In the genomic region with DNA sequence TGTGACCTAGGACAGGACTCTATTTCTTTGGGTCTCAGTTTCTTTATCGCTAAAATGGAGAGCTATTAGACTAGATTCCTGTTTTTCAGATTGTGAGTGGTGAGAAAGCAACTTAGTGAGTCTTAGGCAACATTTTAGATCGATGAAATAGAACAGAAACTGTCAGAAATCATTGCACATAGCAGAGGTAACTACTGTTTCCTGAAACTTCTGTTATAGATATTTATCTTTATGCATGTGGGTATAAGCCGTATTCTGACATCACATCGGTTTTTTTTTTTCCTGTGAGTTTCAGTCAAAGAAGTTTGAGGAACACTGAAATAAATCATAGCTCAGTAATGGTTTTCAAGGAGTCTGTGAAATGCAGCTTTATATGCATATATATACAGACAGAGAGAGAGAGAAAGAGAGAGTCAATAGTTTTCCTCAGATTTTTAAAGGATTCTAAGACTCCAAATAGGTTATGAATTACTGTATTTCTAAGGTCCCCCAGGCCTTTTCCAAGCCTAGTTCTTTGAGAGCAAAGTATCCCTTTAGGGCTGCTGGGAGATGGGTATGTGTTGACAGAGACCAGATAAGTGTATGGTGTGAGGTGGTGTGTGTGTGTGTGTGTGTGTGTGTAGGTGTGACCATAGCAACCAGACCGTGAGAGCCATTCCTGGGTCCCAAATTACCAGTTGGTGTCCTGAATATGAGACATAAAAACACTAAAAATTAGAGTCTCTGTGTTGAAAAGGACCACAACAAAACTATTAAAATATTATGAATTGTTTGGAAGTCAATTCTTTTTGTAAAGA, we compare ENCODE assay signal across 18 cellular contexts. TPM values are rescaled to one million over a fixed set of nuclear protein-coding genes. Genes with fewer than 3 reads are reported as not detected.
A peak's percentile ranks its signal among the peaks of the same experiment; 100 is the strongest.
DNase-seq lines count a peak whose midpoint lies in the region; ATAC-seq and TF ChIP-seq lines count a peak whose summit lies in the region.
"Had no signal": no experiment of that assay in that cellular context is flagged by ENCODE, and none has a peak within 500 bp of the region (broad histone marks: within the 10 kb centered on the region; RNA-seq: fewer than 3 reads in every experiment).

No MANE protein-coding gene starts in this region.

- POLR2A ChIA-PET in WTC11 (lab: Charles Lee), result interaction anchor here (0.7 kb wide), 1 partner anchor 1472 kb away, joined by 3 read pairs; no protein-coding TSS in a partner anchor

- H3K9me3 Mint-ChIP-seq in T-helper 1 cell treated with Interleukin-12 subunit alpha and Interleukin-12 subunit beta and Interleukin-4 antibody, amounts not matched to agents 30 μg/mL and 1 μg/mL, for 36 hours, result no peaks in the 10 kb centered on the region
- H3K9me3 Mint-ChIP-seq in chondrocyte (ENCODE audit: low read depth), result no peaks in the 10 kb centered on the region
- no peaks in the 10 kb centered on the region for H3K9me3 Mint-ChIP-seq in neural crest cell
- H3K9me3 Mint-ChIP-seq in activated naive CD8-positive, alpha-beta T cell treated with anti-CD3 and anti-CD28 coated beads for 36 hours, result no peaks in the 10 kb centered on the region
- H3K9me3 Mint-ChIP-seq in WTC11, result no peaks in the 10 kb centered on the region
- H3K9me3 Mint-ChIP-seq: activated naive CD4-positive, alpha-beta T cell treated with anti-CD3 and anti-CD28 coated beads, Interleukin-2, amount 50 U/mL, for 24 hours; activated T-cell treated with anti-CD3 and anti-CD28 coated beads, Interleukin-2, amount 50 U/mL, for 72 hours had no signal

- CTCF ChIA-PET in WTC11 (lab: Charles Lee), result interaction anchor here (1.2 to 4.2 kb wide), 2 partner anchors 11 to 42 kb away, joined by 4 to 28 read pairs; partner anchors contain the start of gene DNAJC6

- H3K4me3 Mint-ChIP-seq in T-helper 1 cell treated with Interleukin-12 subunit alpha and Interleukin-12 subunit beta and Interleukin-4 antibody, amounts not matched to agents 30 μg/mL and 1 μg/mL, for 36 hours, result peak overlapping the region; percentile 22
- no peak overlapping the region for H3K4me3 Mint-ChIP-seq in chondrocyte (ENCODE audit: unreplicated experiment)
- H3K4me3 Mint-ChIP-seq in neural crest cell, result peak overlapping the region; percentile 57
- no peak overlapping the region for H3K4me3 Mint-ChIP-seq in activated naive CD8-positive, alpha-beta T cell treated with anti-CD3 and anti-CD28 coated beads for 36 hours
- H3K4me3 Mint-ChIP-seq in WTC11, result no peak overlapping the region
- H3K4me3 Mint-ChIP-seq: activated naive CD4-positive, alpha-beta T cell treated with anti-CD3 and anti-CD28 coated beads, Interleukin-2, amount 50 U/mL, for 24 hours had no signal

- ATAC-seq in WTC11, result no peak
- ATAC-seq: activated T-cell treated with anti-CD3 and anti-CD28 coated beads, Interleukin-2, amount 50 U/mL, for 72 hours had no signal

- H3K27ac Mint-ChIP-seq in T-helper 1 cell treated with Interleukin-12 subunit alpha and Interleukin-12 subunit beta and Interleukin-4 antibody, amounts not matched to agents 30 μg/mL and 1 μg/mL, for 36 hours, result no peak overlapping the region
- H3K27ac Mint-ChIP-seq in chondrocyte (ENCODE audit: unreplicated experiment) (peak overlapping the region; percentile 45), neural crest cell (ENCODE audit: unreplicated experiment) (no peak overlapping the region), WTC11 (no peak overlapping the region)
- H3K27ac Mint-ChIP-seq in activated naive CD8-positive, alpha-beta T cell treated with anti-CD3 and anti-CD28 coated beads for 36 hours, result no peak overlapping the region
- H3K27ac Mint-ChIP-seq: activated T-cell treated with anti-CD3 and anti-CD28 coated beads, Interleukin-2, amount 50 U/mL, for 72 hours had no signal

- no peak for DNase-seq in T-helper 1 cell
- peak; percentile 13 for DNase-seq in NCI-H2029 treated with DMSO at 0.1 percent for 48 hours (lab: John Stamatoyannopoulos, UW)
- DNase-seq in chondrocyte (ENCODE audit: low spot score), result no peak
- no peak for DNase-seq in neural crest cell (ENCODE audit: low read depth, low spot score)
- no peak for DNase-seq in activated naive CD8-positive, alpha-beta T cell treated with anti-CD3 and anti-CD28 coated beads for 36 hours
- DNase-seq in WTC11 (ENCODE audit: low spot score), result no peak
- no peak for DNase-seq in hepatic stellate cell (ENCODE audit: low spot score)
- DNase-seq: activated CD8-positive, alpha-beta memory T cell treated with anti-CD3 and anti-CD28 coated beads for 24 hours; activated T-cell treated with anti-CD3 and anti-CD28 coated beads, Interleukin-2, amount 50 U/mL, for 72 hours; aorta; C1 segment of cervical spinal cord; esophagus squamous epithelium; Kasumi-1; kidney glomerular epithelial cell; NCI-H510A; substantia nigra had no signal

- peaks cover 3% of the 10 kb centered on the region for H3K36me3 Mint-ChIP-seq in T-helper 1 cell treated with Interleukin-12 subunit alpha and Interleukin-12 subunit beta and Interleukin-4 antibody, amounts not matched to agents 30 μg/mL and 1 μg/mL, for 36 hours (ENCODE audit: low read depth)
- H3K36me3 Mint-ChIP-seq in chondrocyte (ENCODE audit: low read depth), result no peaks in the 10 kb centered on the region
- H3K36me3 Mint-ChIP-seq in neural crest cell (ENCODE audit: low read depth), result no peaks in the 10 kb centered on the region
- no peaks in the 10 kb centered on the region for H3K36me3 Mint-ChIP-seq in activated naive CD8-positive, alpha-beta T cell treated with anti-CD3 and anti-CD28 coated beads for 36 hours
- no peaks in the 10 kb centered on the region for H3K36me3 Mint-ChIP-seq in WTC11

- peaks cover 48% of the 10 kb centered on the region for H3K27me3 Mint-ChIP-seq in T-helper 1 cell treated with Interleukin-12 subunit alpha and Interleukin-12 subunit beta and Interleukin-4 antibody, amounts not matched to agents 30 μg/mL and 1 μg/mL, for 36 hours (ENCODE audit: low read depth)
- no peaks in the 10 kb centered on the region for H3K27me3 Mint-ChIP-seq in chondrocyte (ENCODE audit: low read depth)
- peaks cover 70% of the 10 kb centered on the region for H3K27me3 Mint-ChIP-seq in neural crest cell (ENCODE audit: low read depth)
- peaks cover 47% of the 10 kb centered on the region for H3K27me3 Mint-ChIP-seq in activated naive CD8-positive, alpha-beta T cell treated with anti-CD3 and anti-CD28 coated beads for 36 hours
- H3K27me3 Mint-ChIP-seq in WTC11 (ENCODE audit: low read depth), result peaks cover 12% of the 10 kb centered on the region

- TF ChIP-seq CTCF in chondrocyte (IDR thresholded peaks at IDR 0.05) (no peak), neural crest cell (conservative IDR thresholded peaks at IDR 0.05) (no peak), WTC11 (IDR thresholded peaks at IDR 0.05) (no peak)

- peaks cover 23% of the 10 kb centered on the region for H3K4me1 Mint-ChIP-seq in T-helper 1 cell treated with Interleukin-12 subunit alpha and Interleukin-12 subunit beta and Interleukin-4 antibody, amounts not matched to agents 30 μg/mL and 1 μg/mL, for 36 hours (ENCODE audit: low read depth)
- H3K4me1 Mint-ChIP-seq in chondrocyte (ENCODE audit: low read depth) (peaks cover 22% of the 10 kb centered on the region), neural crest cell (peaks cover 18% of the 10 kb centered on the region), WTC11 (peaks cover 33% of the 10 kb centered on the region)
- H3K4me1 Mint-ChIP-seq in activated naive CD8-positive, alpha-beta T cell treated with anti-CD3 and anti-CD28 coated beads for 36 hours, result peaks cover 24% of the 10 kb centered on the region

TF ChIP-seq in WTC11, 78 proteins besides CTCF, POLR2A, EP300 and RAD21:
- TF ChIP-seq CREB1 (CRISPR knock-in tag; IDR thresholded peaks at IDR 0.05) (no peak), TEAD1 (CRISPR knock-in tag; IDR thresholded peaks at IDR 0.05) (no peak), ZBTB21 (CRISPR knock-in tag; IDR thresholded peaks at IDR 0.05; ENCODE audit: borderline replicate concordance) (no peak), ZNF281 (CRISPR knock-in tag; IDR thresholded peaks at IDR 0.05) (no peak), NFATC4 (CRISPR knock-in tag; IDR thresholded peaks at IDR 0.05) (no peak), NFE2L1 (CRISPR knock-in tag; IDR thresholded peaks at IDR 0.05) (no peak)
- TF ChIP-seq, protein P1, sequence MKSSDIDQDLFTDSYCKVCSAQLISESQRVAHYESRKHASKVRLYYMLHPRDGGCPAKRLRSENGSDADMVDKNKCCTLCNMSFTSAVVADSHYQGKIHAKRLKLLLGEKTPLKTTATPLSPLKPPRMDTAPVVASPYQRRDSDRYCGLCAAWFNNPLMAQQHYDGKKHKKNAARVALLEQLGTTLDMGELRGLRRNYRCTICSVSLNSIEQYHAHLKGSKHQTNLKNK (CRISPR knock-in tag; IDR thresholded peaks at IDR 0.05), result no peak
TF ChIP-seq in WTC11: peak in this region for 0.

RNA-seq across cellular contexts. Expression of gene DNAJC6, which starts 41.9 kb away (rescaled TPM):
- total RNA-seq in chondrocyte (16.7 to 24.7 TPM (median 18.9 TPM) in 3 replicates), neural crest cell (2.0 and 2.4 TPM in 2 replicates), WTC11 (2021) (6.0 to 9.1 TPM (median 7.6 TPM) in 3 replicates)
- 1 to 10 TPM; 1.9 TPM for total RNA-seq in activated naive CD8-positive, alpha-beta T cell treated with anti-CD3 and anti-CD28 coated beads for 36 hours

Comparison
In these comparisons a context has a peak if more than half of its experiments do, and no peak if none do; other contexts are left out.
1. H3K4me3 Mint-ChIP-seq: peak in T-helper 1 cell treated with Interleukin-12 subunit alpha and Interleukin-12 subunit beta and Interleukin-4 antibody, amounts not matched to agents 30 μg/mL and 1 μg/mL, for 36 hours (single experiment) and neural crest cell (single experiment); none in chondrocyte (single experiment), activated naive CD8-positive, alpha-beta T cell treated with anti-CD3 and anti-CD28 coated beads for 36 hours (single experiment) and WTC11 (single experiment).